Comparison of ENCODE assay signal across 8 cellular contexts in genomic region chr11:64643258-64643881, GRCh38. TPM values are rescaled to one million over a fixed set of nuclear protein-coding genes. Genes with fewer than 3 reads are reported as not detected.
DNase-seq lines count a peak whose midpoint lies in the region; ATAC-seq, FAIRE-seq and TF ChIP-seq lines count a peak whose summit lies in the region.

No MANE protein-coding gene starts in this region.

- H3K56ac ChIP-seq in H1 (replicated peaks; ENCODE audit: insufficient read length, low read depth, low read length), result no peak overlapping the region

- H3K9me3 ChIP-seq in H1 (ENCODE audit: insufficient read depth in 2 of 2, low read depth in 1 of 2, low read length in 1 of 2), result no peaks in the 10 kb centered on the region; a peak in 1 of 4 replicates

- no peak for TF ChIP-seq CTCF in CD14-positive monocyte (IDR thresholded peaks at IDR 0.05)
- TF ChIP-seq CTCF in H1 (IDR thresholded peaks at IDR 0.05; ENCODE audit: control extremely low read depth in 1 of 3, insufficient read depth in 1 of 3, low read depth in 1 of 3, low read length in 3 of 3), result no peak
- no peak for TF ChIP-seq CTCF in nephron progenitor cell (IDR thresholded peaks at IDR 0.05)

- peak overlapping the region; percentile 43 to 78 for H3K4me3 Mint-ChIP-seq in CD14-positive monocyte
- H3K4me3 Mint-ChIP-seq in nephron progenitor cell, result peak overlapping the region; percentile 87

- H3K27ac Mint-ChIP-seq in CD14-positive monocyte (no peak overlapping the region), nephron progenitor cell (no peak overlapping the region)

- FAIRE-seq in H1 (lab: Jason Lieb, UNC), result no peak

- H3K27ac ChIP-seq in H1 (ENCODE audit: low read depth, low read length), result no peak overlapping the region

- H2BK12ac ChIP-seq in H1 (ENCODE audit: low read depth, low read length), result 0 out of 2 replicates have a peak overlapping the region, but pooled peaks have one; percentile 100

- no peak overlapping the region for H3K9ac ChIP-seq in H1 (replicated peaks in 1 of 4; ENCODE audit: extremely low read depth in 1 of 4, low read depth in 3 of 4, low read length in 3 of 4)

- no peak overlapping the region for H4K5ac ChIP-seq in H1 (ENCODE audit: insufficient read length, low read depth, low read length)

- peak overlapping the region; percentile 94 to 100 for H3K4me2 ChIP-seq in H1 (ENCODE audit: insufficient read depth in 1 of 2, low read depth in 2 of 2, low read length in 2 of 2)

- no peak overlapping the region for H4K8ac ChIP-seq in H1 (ENCODE audit: extremely low read depth, insufficient read depth, low read length)

- POLR2A ChIA-PET in H1 (lab: Charles Lee; ENCODE audit: partially characterized antibody), result interaction anchor here (0.6 to 1.6 kb wide), 3 partner anchors 10 to 429 kb away, joined by 3 to 5 read pairs (median 4); no protein-coding TSS in a partner anchor

- TF ChIP-seq EP300 in H1 (IDR thresholded peaks at IDR 0.05; ENCODE audit: borderline replicate concordance in 1 of 2, low read depth in 2 of 2, low read length in 2 of 2), result no peak

- no peaks in the 10 kb centered on the region for H3K79me1 ChIP-seq in H1 (ENCODE audit: low read depth, low read length)

- TF ChIP-seq RAD21 in H1 (IDR thresholded peaks at IDR 0.05 in 1 of 2, conservative IDR thresholded peaks at IDR 0.05 in 1 of 2; ENCODE audit: low read depth in 2 of 2, low read length in 2 of 2), result no peak

- H3K4me1 Mint-ChIP-seq in CD14-positive monocyte (peaks cover 10% of the 10 kb centered on the region), nephron progenitor cell (peaks cover 43% of the 10 kb centered on the region)

- intact Hi-C loops in CD14-positive monocyte (cut with micrococcal nuclease), result no loop called here

- CTCF ChIA-PET in H1 (lab: Charles Lee; ENCODE audit: partially characterized antibody), result interaction anchor here (0.8 to 15.7 kb wide), 15 partner anchors 9 to 273 kb away, joined by 3 to 201 read pairs (median 9); no protein-coding TSS in a partner anchor

- no peak overlapping the region for H4K91ac ChIP-seq in H1 (replicated peaks; ENCODE audit: insufficient read length, low read length)

- peaks cover 2 to 9% of the 10 kb centered on the region in 2 experiments for H4K20me1 ChIP-seq in H1 (replicated peaks in 1 of 2; ENCODE audit: control insufficient read depth in 1 of 2, insufficient read depth in 2 of 2, low read length in 2 of 2)

- peaks cover 20% of the 10 kb centered on the region for H3K23me2 ChIP-seq in H1 (ENCODE audit: low read depth, low read length)

- 0% methylated on average over 7 of the region's 53 CpGs; no CpG with 5 or more reads in 1 of the 2 experiments for WGBS in H1 (ENCODE audit: extremely low coverage in 1 of 2, insufficient coverage in 1 of 2, insufficient read length in 1 of 2, insufficient replicate concordance in 2 of 2, low coverage in 1 of 2, low lambda C conversion rate in 2 of 2, missing lambda C conversion rate in 1 of 2), 2 experiments

- no peak overlapping the region for H3K4ac ChIP-seq in H1 (replicated peaks; ENCODE audit: insufficient read length, low read depth, low read length)

- DNase-seq in CD14-positive monocyte (ENCODE audit: low spot score) (no peak), NCI-H146 treated with DMSO at 0.1 percent for 48 hours (lab: John Stamatoyannopoulos, UW; ENCODE audit: unreplicated experiment) (peak; percentile 15), H1 (ENCODE audit: low read depth in 1 of 2, low spot score in 2 of 2) (peak in 1 of 2 experiments; percentile 73), nephron progenitor cell (peak; percentile 55), GM19240 (ENCODE audit: insufficient read length, low spot score) (no peak)

- H3K27me3 Mint-ChIP-seq in CD14-positive monocyte (ENCODE audit: low read depth in 3 of 3) (peaks cover 27 to 38% (median 34%) of the 10 kb centered on the region in 3 donors), nephron progenitor cell (ENCODE audit: low read depth, poor library complexity) (peaks cover 44% of the 10 kb centered on the region)

- H2BK15ac ChIP-seq in H1 (ENCODE audit: low read length), result no peak overlapping the region

- H2AK5ac ChIP-seq in H1 (ENCODE audit: low read depth, low read length), result no peak overlapping the region

- TF ChIP-seq POLR2A in H1 (IDR thresholded peaks at IDR 0.05; ENCODE audit: control extremely low read depth in 1 of 2, low read depth in 2 of 2, low read length in 2 of 2), result no peak

- H3K9me3 Mint-ChIP-seq in CD14-positive monocyte (peaks cover 0 to 3% (median 0%) of the 10 kb centered on the region in 7 donors), nephron progenitor cell (no peaks in the 10 kb centered on the region)

- H2BK5ac ChIP-seq in H1 (ENCODE audit: low read depth, low read length), result no peak overlapping the region

- H2BK120ac ChIP-seq in H1 (replicated peaks; ENCODE audit: low read depth, low read length), result no peak overlapping the region

- peaks cover 4 to 23% (median 11%) of the 10 kb centered on the region in 4 experiments for H3K4me1 ChIP-seq in H1 (replicated peaks in 1 of 4; ENCODE audit: control insufficient read depth in 3 of 4, insufficient read depth in 4 of 4, low read length in 3 of 4)

- no peak overlapping the region for H3K14ac ChIP-seq in H1 (ENCODE audit: insufficient read length)

- peak overlapping the region; percentile 29 to 73 (median 46) for H3K4me3 ChIP-seq in H1 (ENCODE audit: extremely low read depth in 1 of 4, insufficient read depth in 2 of 4, low read depth in 3 of 4, low read length in 4 of 4)

- no peaks in the 10 kb centered on the region for H3K79me2 ChIP-seq in H1 (ENCODE audit: control insufficient read depth in 1 of 2, insufficient read depth in 2 of 2, low read length in 2 of 2)

- peaks cover 42 to 69% (median 65%) of the 10 kb centered on the region in 4 experiments for H3K27me3 ChIP-seq in H1 (replicated peaks in 1 of 4; ENCODE audit: control insufficient read depth in 3 of 4, extremely low read depth in 1 of 4, insufficient read depth in 3 of 4, low read length in 3 of 4)

- no peak for ATAC-seq in HG02642 (IDR thresholded peaks at IDR 0.05; ENCODE audit: poor library complexity, unreplicated experiment)
- ATAC-seq in GM21381 (IDR thresholded peaks at IDR 0.05; ENCODE audit: unreplicated experiment), result no peak
- ATAC-seq in GM19463 (IDR thresholded peaks at IDR 0.05; ENCODE audit: unreplicated experiment), result no peak

- H3K18ac ChIP-seq in H1 (ENCODE audit: extremely low read depth, low read length), result peak overlapping the region; percentile 71; the same call in 1 of the 2 replicates

- H2AFZ ChIP-seq in H1 (ENCODE audit: low read length), result no peak overlapping the region

- peaks cover 0 to 6% (median 0%) of the 10 kb centered on the region in 4 experiments; a peak in 1 of 8 replicates for H3K36me3 ChIP-seq in H1 (ENCODE audit: control insufficient read depth in 2 of 4, insufficient read depth in 4 of 4, low read length in 3 of 4)

- H2BK20ac ChIP-seq in H1 (ENCODE audit: low read length), result no peak overlapping the region

- no peak overlapping the region for H3K23ac ChIP-seq in H1 (ENCODE audit: insufficient read length)

- peaks cover 0 to 2% of the 10 kb centered on the region in 2 donors for H3K36me3 Mint-ChIP-seq in CD14-positive monocyte
- no peaks in the 10 kb centered on the region for H3K36me3 Mint-ChIP-seq in nephron progenitor cell (ENCODE audit: low read depth)

TF ChIP-seq in H1, 55 proteins besides CTCF, POLR2A, EP300 and RAD21:
- TF ChIP-seq RBBP5 (IDR thresholded peaks at IDR 0.05; ENCODE audit: borderline replicate concordance, low read depth, low read length), result no peak; the same call in 1 of the 2 replicates
- peak; percentile 21; the same call in 1 of the 2 replicates for TF ChIP-seq EGR1 (IDR thresholded peaks at IDR 0.05; ENCODE audit: borderline replicate concordance, low read depth, low read length)
- TF ChIP-seq E2F6 (IDR thresholded peaks at IDR 0.05), result 0 out of 2 replicates have a peak, but pooled peaks have one; percentile 23
- no peak for TF ChIP-seq MAX (IDR thresholded peaks at IDR 0.05)
- peak; percentile 12 for TF ChIP-seq KDM4A (IDR thresholded peaks at IDR 0.05; ENCODE audit: low read depth, low read length, severe bottlenecking)

RNA-seq across cellular contexts. Expression of gene SLC22A12, which starts 52.4 kb away (rescaled TPM):
- polyA plus RNA-seq in CD14-positive monocyte, result not detected
- total RNA-seq in H1 (2021; fragmentation: NEBNext Ultra II Directional; extraction: Animal tissue kit (Norgen Biotek cat#: 25700)), result not detected in 2 replicates
- polyA plus RNA-seq in H1 (2011; rRNA removed), result not detected in 2 replicates
- polyA plus RNA-seq in H1 (2011; cell fraction: cytosol; rRNA removed), result not detected
- polyA plus RNA-seq in H1 (2011; cell fraction: nucleus; rRNA removed), result not detected
- polyA plus RNA-seq in H1 (2012, experiment 1 of 2), result not detected in 4 replicates
- polyA plus RNA-seq in H1 (2012, experiment 2 of 2), result not detected
- not detected for polyA plus RNA-seq in H1 (2013, experiment 1 of 2)
- not detected for polyA plus RNA-seq in H1 (2013, experiment 2 of 2)
- not detected in 2 replicates for polyA minus RNA-seq in H1 (2011; rRNA and poly(A)+ RNA removed)
- polyA minus RNA-seq in H1 (2011; cell fraction: cytosol; rRNA and poly(A)+ RNA removed), result not detected
- polyA minus RNA-seq in H1 (2011; cell fraction: nucleus; rRNA and poly(A)+ RNA removed), result not detected

Comparison
In these comparisons a context has a peak if more than half of its experiments do, and no peak if none do; other contexts are left out.
1. DNase-seq: peak in NCI-H146 treated with DMSO at 0.1 percent for 48 hours (single experiment) and nephron progenitor cell (single experiment); none in CD14-positive monocyte (single experiment) and GM19240 (single experiment).